2 cellular contexts compared by ENCODE assay signal in genomic region chr15:65868546-65869126, GRCh38.
TF ChIP-seq lines count a peak whose summit lies in the region.

No MANE protein-coding gene starts in this region.

TF ChIP-seq in HEK293, 187 proteins besides CTCF, POLR2A, EP300 and RAD21 (continued from another document):
- TF ChIP-seq, protein P1, sequence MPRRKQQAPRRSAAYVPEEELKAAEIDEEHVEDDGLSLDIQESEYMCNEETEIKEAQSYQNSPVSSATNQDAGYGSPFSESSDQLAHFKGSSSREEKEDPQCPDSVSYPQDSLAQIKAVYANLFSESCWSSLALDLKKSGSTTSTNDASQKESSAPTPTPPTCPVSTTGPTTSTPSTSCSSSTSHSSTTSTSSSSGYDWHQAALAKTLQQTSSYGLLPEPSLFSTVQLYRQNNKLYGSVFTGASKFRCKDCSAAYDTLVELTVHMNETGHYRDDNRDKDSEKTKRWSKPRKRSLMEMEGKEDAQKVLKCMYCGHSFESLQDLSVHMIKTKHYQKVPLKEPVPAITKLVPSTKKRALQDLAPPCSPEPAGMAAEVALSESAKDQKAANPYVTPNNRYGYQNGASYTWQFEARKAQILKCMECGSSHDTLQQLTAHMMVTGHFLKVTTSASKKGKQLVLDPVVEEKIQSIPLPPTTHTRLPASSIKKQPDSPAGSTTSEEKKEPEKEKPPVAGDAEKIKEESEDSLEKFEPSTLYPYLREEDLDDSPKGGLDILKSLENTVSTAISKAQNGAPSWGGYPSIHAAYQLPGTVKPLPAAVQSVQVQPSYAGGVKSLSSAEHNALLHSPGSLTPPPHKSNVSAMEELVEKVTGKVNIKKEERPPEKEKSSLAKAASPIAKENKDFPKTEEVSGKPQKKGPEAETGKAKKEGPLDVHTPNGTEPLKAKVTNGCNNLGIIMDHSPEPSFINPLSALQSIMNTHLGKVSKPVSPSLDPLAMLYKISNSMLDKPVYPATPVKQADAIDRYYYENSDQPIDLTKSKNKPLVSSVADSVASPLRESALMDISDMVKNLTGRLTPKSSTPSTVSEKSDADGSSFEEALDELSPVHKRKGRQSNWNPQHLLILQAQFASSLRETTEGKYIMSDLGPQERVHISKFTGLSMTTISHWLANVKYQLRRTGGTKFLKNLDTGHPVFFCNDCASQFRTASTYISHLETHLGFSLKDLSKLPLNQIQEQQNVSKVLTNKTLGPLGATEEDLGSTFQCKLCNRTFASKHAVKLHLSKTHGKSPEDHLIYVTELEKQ (tag by site-specific recombination; IDR thresholded peaks at IDR 0.05; ENCODE audit: borderline replicate concordance): peak; percentile 73
- TF ChIP-seq ZNF280D (tag by site-specific recombination; IDR thresholded peaks at IDR 0.05) (0 out of 2 replicates have a peak, but pooled peaks have one; percentile 62), ZNF529 (tag by site-specific recombination; IDR thresholded peaks at IDR 0.05; ENCODE audit: insufficient replicate concordance) (peak; percentile 11), ZNF184 (tag by site-specific recombination; IDR thresholded peaks at IDR 0.05) (0 out of 2 replicates have a peak, but pooled peaks have one; percentile 71), ZNF624 (tag by site-specific recombination; IDR thresholded peaks at IDR 0.05) (peak; percentile 74; the same call in 1 of the 2 replicates), ZNF24 (tag by site-specific recombination; IDR thresholded peaks at IDR 0.05) (0 out of 2 replicates have a peak, but pooled peaks have one; percentile 44), ZNF221 (tag by site-specific recombination; IDR thresholded peaks at IDR 0.05; ENCODE audit: borderline replicate concordance) (no peak), ZNF747 (tag by site-specific recombination; IDR thresholded peaks at IDR 0.05) (0 out of 2 replicates have a peak, but pooled peaks have one; percentile 76), ZNF610 (tag by site-specific recombination; IDR thresholded peaks at IDR 0.05; ENCODE audit: borderline replicate concordance) (0 out of 2 replicates have a peak, but pooled peaks have one; percentile 10), ZNF558 (tag by site-specific recombination; IDR thresholded peaks at IDR 0.05) (peak; percentile 80; the same call in 1 of the 2 replicates)
- TF ChIP-seq, protein P2, sequence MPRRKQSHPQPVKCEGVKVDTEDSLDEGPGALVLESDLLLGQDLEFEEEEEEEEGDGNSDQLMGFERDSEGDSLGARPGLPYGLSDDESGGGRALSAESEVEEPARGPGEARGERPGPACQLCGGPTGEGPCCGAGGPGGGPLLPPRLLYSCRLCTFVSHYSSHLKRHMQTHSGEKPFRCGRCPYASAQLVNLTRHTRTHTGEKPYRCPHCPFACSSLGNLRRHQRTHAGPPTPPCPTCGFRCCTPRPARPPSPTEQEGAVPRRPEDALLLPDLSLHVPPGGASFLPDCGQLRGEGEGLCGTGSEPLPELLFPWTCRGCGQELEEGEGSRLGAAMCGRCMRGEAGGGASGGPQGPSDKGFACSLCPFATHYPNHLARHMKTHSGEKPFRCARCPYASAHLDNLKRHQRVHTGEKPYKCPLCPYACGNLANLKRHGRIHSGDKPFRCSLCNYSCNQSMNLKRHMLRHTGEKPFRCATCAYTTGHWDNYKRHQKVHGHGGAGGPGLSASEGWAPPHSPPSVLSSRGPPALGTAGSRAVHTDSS (tag by site-specific recombination; IDR thresholded peaks at IDR 0.05): peak; percentile 60; the same call in 1 of the 2 replicates

TF ChIP-seq in K562, 482 proteins besides CTCF, POLR2A, EP300 and RAD21 (continued from another document):
- peak; percentile 94 for TF ChIP-seq GTF3C2 (IDR thresholded peaks at IDR 0.05; ENCODE audit: borderline replicate concordance, extremely low read depth, insufficient read length)
- no peak for TF ChIP-seq TAL1 (IDR thresholded peaks at IDR 0.05)
- TF ChIP-seq ZNF431 (CRISPR knock-in tag; IDR thresholded peaks at IDR 0.05): 0 out of 2 replicates have a peak, but pooled peaks have one; percentile 36
- TF ChIP-seq CBFB (CRISPR knock-in tag; IDR thresholded peaks at IDR 0.05): 0 out of 2 replicates have a peak, but pooled peaks have one; percentile 7
- TF ChIP-seq ZNF778 (CRISPR knock-in tag; IDR thresholded peaks at IDR 0.05): no peak
- no peak for TF ChIP-seq ZNF124 (CRISPR knock-in tag; IDR thresholded peaks at IDR 0.05)
- TF ChIP-seq RBM39 (optimal IDR thresholded peaks at IDR 0.05; ENCODE audit: low read depth, low read length): peak; percentile 24
- TF ChIP-seq, protein P3, sequence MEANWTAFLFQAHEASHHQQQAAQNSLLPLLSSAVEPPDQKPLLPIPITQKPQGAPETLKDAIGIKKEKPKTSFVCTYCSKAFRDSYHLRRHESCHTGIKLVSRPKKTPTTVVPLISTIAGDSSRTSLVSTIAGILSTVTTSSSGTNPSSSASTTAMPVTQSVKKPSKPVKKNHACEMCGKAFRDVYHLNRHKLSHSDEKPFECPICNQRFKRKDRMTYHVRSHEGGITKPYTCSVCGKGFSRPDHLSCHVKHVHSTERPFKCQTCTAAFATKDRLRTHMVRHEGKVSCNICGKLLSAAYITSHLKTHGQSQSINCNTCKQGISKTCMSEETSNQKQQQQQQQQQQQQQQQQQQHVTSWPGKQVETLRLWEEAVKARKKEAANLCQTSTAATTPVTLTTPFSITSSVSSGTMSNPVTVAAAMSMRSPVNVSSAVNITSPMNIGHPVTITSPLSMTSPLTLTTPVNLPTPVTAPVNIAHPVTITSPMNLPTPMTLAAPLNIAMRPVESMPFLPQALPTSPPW (CRISPR knock-in tag; IDR thresholded peaks at IDR 0.05): no peak
- no peak for TF ChIP-seq ARHGAP35 (IDR thresholded peaks at IDR 0.05; ENCODE audit: partially characterized antibody)
- TF ChIP-seq HDGF (IDR thresholded peaks at IDR 0.05): no peak
- 0 out of 2 replicates have a peak, but pooled peaks have one; percentile 47 for TF ChIP-seq MECOM (CRISPR knock-in tag; IDR thresholded peaks at IDR 0.05)
- no peak for TF ChIP-seq ZNF561 (CRISPR knock-in tag; conservative IDR thresholded peaks at IDR 0.05)
- TF ChIP-seq, protein P4, sequence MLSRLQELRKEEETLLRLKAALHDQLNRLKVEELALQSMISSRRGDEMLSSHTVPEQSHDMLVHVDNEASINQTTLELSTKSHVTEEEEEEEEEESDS (CRISPR knock-in tag; IDR thresholded peaks at IDR 0.05): no peak
- TF ChIP-seq, protein P5, sequence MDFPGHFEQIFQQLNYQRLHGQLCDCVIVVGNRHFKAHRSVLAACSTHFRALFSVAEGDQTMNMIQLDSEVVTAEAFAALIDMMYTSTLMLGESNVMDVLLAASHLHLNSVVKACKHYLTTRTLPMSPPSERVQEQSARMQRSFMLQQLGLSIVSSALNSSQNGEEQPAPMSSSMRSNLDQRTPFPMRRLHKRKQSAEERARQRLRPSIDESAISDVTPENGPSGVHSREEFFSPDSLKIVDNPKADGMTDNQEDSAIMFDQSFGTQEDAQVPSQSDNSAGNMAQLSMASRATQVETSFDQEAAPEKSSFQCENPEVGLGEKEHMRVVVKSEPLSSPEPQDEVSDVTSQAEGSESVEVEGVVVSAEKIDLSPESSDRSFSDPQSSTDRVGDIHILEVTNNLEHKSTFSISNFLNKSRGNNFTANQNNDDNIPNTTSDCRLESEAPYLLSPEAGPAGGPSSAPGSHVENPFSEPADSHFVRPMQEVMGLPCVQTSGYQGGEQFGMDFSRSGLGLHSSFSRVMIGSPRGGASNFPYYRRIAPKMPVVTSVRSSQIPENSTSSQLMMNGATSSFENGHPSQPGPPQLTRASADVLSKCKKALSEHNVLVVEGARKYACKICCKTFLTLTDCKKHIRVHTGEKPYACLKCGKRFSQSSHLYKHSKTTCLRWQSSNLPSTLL (IDR thresholded peaks at IDR 0.05): peak; percentile 80
- no peak for TF ChIP-seq CHD2 (IDR thresholded peaks at IDR 0.05; ENCODE audit: low read depth, low read length)
